ENCODE assay signal across 1 cellular context in genomic region chr2:111675419-111676194, GRCh38.
TF ChIP-seq lines count a peak whose summit lies in the region.

No MANE protein-coding gene starts in this region.

TF ChIP-seq in K562, 482 proteins besides CTCF, POLR2A, EP300 and RAD21 (continued from another document):
- TF ChIP-seq BHLHE40 (IDR thresholded peaks at IDR 0.05; ENCODE audit: low read length), result 0 out of 2 replicates have a peak, but pooled peaks have one; percentile 14
- peak; percentile 54 for TF ChIP-seq ZNF316 (IDR thresholded peaks at IDR 0.05)
TF ChIP-seq in K562: peak in this region for 3.
